Comparison of ENCODE assay signal across 9 cellular contexts in the genomic region with DNA sequence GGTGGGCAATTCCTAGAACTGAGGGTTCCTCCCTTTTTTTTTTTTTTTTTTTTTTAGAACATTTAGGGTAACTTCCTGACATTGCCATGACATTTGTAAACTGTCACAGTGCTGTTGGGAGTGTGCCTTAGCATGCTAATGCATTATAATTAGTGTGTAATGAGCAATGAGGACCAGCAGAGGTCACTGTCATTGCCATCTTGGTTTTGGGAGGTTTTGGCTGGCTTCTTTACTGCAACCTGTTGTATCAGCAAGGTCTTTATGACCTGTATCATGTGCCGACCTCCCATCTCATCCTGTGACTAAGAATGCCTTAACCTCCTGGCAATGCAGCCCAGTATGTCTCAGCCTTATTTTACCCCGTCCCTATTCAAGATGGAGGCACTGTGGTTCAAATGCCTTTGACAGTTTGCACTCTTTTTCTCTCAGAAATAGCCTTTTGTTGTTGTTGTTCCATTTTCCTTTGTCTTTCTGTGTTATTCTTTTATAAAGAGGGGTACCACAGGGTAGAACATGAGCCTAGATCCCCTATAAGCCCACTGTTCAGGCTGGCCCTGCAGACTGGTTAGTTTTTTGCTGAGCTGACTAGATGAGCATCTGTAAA.
DNase-seq lines count a peak whose midpoint lies in the region; TF ChIP-seq lines count a peak whose summit lies in the region.
"Had no signal": no experiment of that assay in that cellular context is flagged by ENCODE, and none has a peak within 500 bp of the region (broad histone marks: within the 10 kb centered on the region; RNA-seq: fewer than 3 reads in every experiment).

No MANE protein-coding gene starts in this region.

- no peak overlapping the region for H2BK120ac ChIP-seq in H9 (ENCODE audit: low read depth, low read length, poor library complexity, severe bottlenecking)

- CTCF ChIA-PET in PC-9 (lab: Charles Lee) = no interaction called here

- H4K20me1 ChIP-seq in H9 (ENCODE audit: control insufficient read depth, insufficient read depth, insufficient read length) = no peaks in the 10 kb centered on the region
- no peaks in the 10 kb centered on the region for H4K20me1 ChIP-seq in PC-9 (ENCODE audit: insufficient read depth)

- DNase-seq in SIG-M5 treated with dmso at 0.1 percent for 504 hours (lab: John Stamatoyannopoulos, UW; ENCODE audit: unreplicated experiment) (peak; percentile 13), SIG-M5 (lab: John Stamatoyannopoulos, UW) (no peak), H9 (peak; percentile 46), PC-9 (no peak), epithelial cell of proximal tubule (ENCODE audit: low read depth) (no peak), cerebellum (ENCODE audit: low spot score) (no peak), posterior vena cava (ENCODE audit: low spot score) (no peak)
- peak; percentile 19 to 27 for DNase-seq in stimulated activated CD4-positive, alpha-beta T cell treated with anti-CD3 and anti-CD28 coated beads, Interleukin-2, amount 100 ng/mL, for 48 hours

- H3K9me3 ChIP-seq in H9 (ENCODE audit: control insufficient read depth, low read depth, low read length) = no peaks in the 10 kb centered on the region
- no peaks in the 10 kb centered on the region for H3K9me3 ChIP-seq in PC-9 (ENCODE audit: insufficient read depth, low read depth)

- no peaks in the 10 kb centered on the region for H3K9me2 ChIP-seq in PC-9 (ENCODE audit: insufficient read depth)

- peaks cover 21 to 27% of the 10 kb centered on the region in 2 experiments for H3K4me1 Mint-ChIP-seq in H9

- no peaks in the 10 kb centered on the region for H3K36me3 ChIP-seq in PC-9 (ENCODE audit: low read depth)

- H3K18ac ChIP-seq in H9 (ENCODE audit: insufficient read length, low read depth, low read length) = no peak overlapping the region

- H2AFZ ChIP-seq in H9 (ENCODE audit: low read length) (no peak overlapping the region), PC-9 (no peak overlapping the region)

- no peak overlapping the region for H4K91ac ChIP-seq in H9 (ENCODE audit: insufficient read length, low read depth, low read length)

- POLR2A ChIA-PET in PC-9 (lab: Charles Lee; ENCODE audit: unreplicated experiment) = no interaction called here

- no peak overlapping the region for H3K9ac ChIP-seq in H9 (ENCODE audit: extremely low read depth, insufficient read length, low read length)

- H2AK5ac ChIP-seq in H9 (ENCODE audit: insufficient read length, low read length) = no peak overlapping the region

- H3K4ac ChIP-seq in H9 (ENCODE audit: low read depth, low read length) = no peak overlapping the region

- no peak overlapping the region for H3K4me3 ChIP-seq in PC-9
- H3K4me3 ChIP-seq in epithelial cell of proximal tubule (ENCODE audit: low read depth, low read length) = no peak overlapping the region

- H3K4me3 Mint-ChIP-seq in H9 = no peak overlapping the region
- H3K4me3 Mint-ChIP-seq: activated naive CD8-positive, alpha-beta T cell had no signal

- no peaks in the 10 kb centered on the region for H3K23me2 ChIP-seq in H9 (ENCODE audit: insufficient read length, low read depth, low read length, poor library complexity, severe bottlenecking)

- no CpG with 5 or more reads among the region's 2 CpGs for WGBS in H9 (ENCODE audit: extremely low coverage, insufficient read length, low lambda C conversion rate)

- no peak overlapping the region for H2BK12ac ChIP-seq in H9 (ENCODE audit: insufficient read length, low read depth, low read length)

- intact Hi-C loops in PC-9 (cut with micrococcal nuclease; ENCODE audit: unreplicated experiment) (no loop called here), posterior vena cava (cut with DNase I) (loop anchor here in 1 of 2 donors (10.0 kb wide), 1 partner anchor 891 kb away; no protein-coding TSS in a partner anchor)

- no peak overlapping the region for H2BK15ac ChIP-seq in H9 (ENCODE audit: low read depth, low read length)

- H3F3A ChIP-seq in PC-9 (ENCODE audit: insufficient read depth, low read depth) = no peaks in the 10 kb centered on the region

- no peak overlapping the region for H3K23ac ChIP-seq in H9 (ENCODE audit: insufficient read length, low read depth, low read length)

- no peak overlapping the region for H4K8ac ChIP-seq in H9 (replicated peaks; ENCODE audit: insufficient read length, low read depth, low read length)

- BruUV-seq in PC-9 (replicated peaks; lab: Mats Ljungman, UMichigan) = no TSS peak

- no peaks in the 10 kb centered on the region for H3K27me3 Mint-ChIP-seq in H9 (ENCODE audit: low read depth)

- H3K9me3 Mint-ChIP-seq in H9 = peaks cover 8 to 15% of the 10 kb centered on the region in 2 experiments; a peak in 4 of 5 replicates

- H3K27me3 ChIP-seq in H9 (ENCODE audit: insufficient read depth, low read length) (no peaks in the 10 kb centered on the region), PC-9 (ENCODE audit: insufficient read depth, low read depth) (peaks cover 4% of the 10 kb centered on the region; the same call in 1 of the 2 replicates)

- no peaks in the 10 kb centered on the region; the same call in 1 of the 2 replicates for H3K4me1 ChIP-seq in H9 (ENCODE audit: insufficient read depth, low read length)
- H3K4me1 ChIP-seq in PC-9 (replicated peaks; ENCODE audit: insufficient read depth) = no peaks in the 10 kb centered on the region

- no peak overlapping the region for H2BK20ac ChIP-seq in H9 (ENCODE audit: low read depth, low read length, poor library complexity, severe bottlenecking)

- H3K4me2 ChIP-seq in H9 (ENCODE audit: insufficient read depth, insufficient read length, low read length) = no peak overlapping the region
- no peak overlapping the region for H3K4me2 ChIP-seq in PC-9

- H3K27ac ChIP-seq in H9 (ENCODE audit: insufficient read length, low read depth, low read length) (no peak overlapping the region), PC-9 (no peak overlapping the region)

- no peak overlapping the region for H2BK5ac ChIP-seq in H9 (ENCODE audit: insufficient read length, low read length)

- no peak overlapping the region for H3K14ac ChIP-seq in H9 (ENCODE audit: insufficient read depth, low read length)

- H3K56ac ChIP-seq in H9 (ENCODE audit: insufficient read length, low read depth, low read length) = no peak overlapping the region

- H3K79me2 ChIP-seq in H9 (ENCODE audit: insufficient read depth, low read length) (no peaks in the 10 kb centered on the region), PC-9 (ENCODE audit: low read depth) (no peaks in the 10 kb centered on the region)

- TF ChIP-seq CTCF in H9 (conservative IDR thresholded peaks at IDR 0.05) (peak; percentile 71), PC-9 (conservative IDR thresholded peaks at IDR 0.05) (peak; percentile 49; the same call in 1 of the 2 replicates), epithelial cell of proximal tubule (conservative IDR thresholded peaks at IDR 0.05; ENCODE audit: low read depth, low read length) (peak; percentile 74)

- H4K5ac ChIP-seq in H9 (ENCODE audit: insufficient read length, low read depth, low read length) = no peak overlapping the region

- no peaks in the 10 kb centered on the region for H3K79me1 ChIP-seq in H9 (ENCODE audit: insufficient read depth, low read depth, low read length, poor library complexity, severe bottlenecking)

- peaks cover 0 to 9% (median 0%) of the 10 kb centered on the region in 3 experiments; a peak in 3 of 7 replicates for H3K36me3 Mint-ChIP-seq in H9 (ENCODE audit: insufficient read depth in 1 of 3, low read depth in 3 of 3)

- H3T11ph ChIP-seq in H9 (ENCODE audit: low read length) = no peak overlapping the region

- no peak overlapping the region for H3K27ac Mint-ChIP-seq in H9
- H3K27ac Mint-ChIP-seq: activated naive CD8-positive, alpha-beta T cell had no signal

Comparison
In these comparisons a context has a peak if more than half of its experiments do, and no peak if none do; other contexts are left out.
1. DNase-seq: peak in SIG-M5 treated with dmso at 0.1 percent for 504 hours (single experiment), H9 (single experiment) and stimulated activated CD4-positive, alpha-beta T cell treated with anti-CD3 and anti-CD28 coated beads, Interleukin-2, amount 100 ng/mL, for 48 hours (2 of 2); none in SIG-M5 (single experiment), PC-9 (0 of 2), epithelial cell of proximal tubule (single experiment), cerebellum (single experiment) and posterior vena cava (single experiment).
2. Peak in every context shown above with its lines, with median percentiles within 50 percentile points of each other: CTCF ChIP-seq.